In the genomic region with DNA sequence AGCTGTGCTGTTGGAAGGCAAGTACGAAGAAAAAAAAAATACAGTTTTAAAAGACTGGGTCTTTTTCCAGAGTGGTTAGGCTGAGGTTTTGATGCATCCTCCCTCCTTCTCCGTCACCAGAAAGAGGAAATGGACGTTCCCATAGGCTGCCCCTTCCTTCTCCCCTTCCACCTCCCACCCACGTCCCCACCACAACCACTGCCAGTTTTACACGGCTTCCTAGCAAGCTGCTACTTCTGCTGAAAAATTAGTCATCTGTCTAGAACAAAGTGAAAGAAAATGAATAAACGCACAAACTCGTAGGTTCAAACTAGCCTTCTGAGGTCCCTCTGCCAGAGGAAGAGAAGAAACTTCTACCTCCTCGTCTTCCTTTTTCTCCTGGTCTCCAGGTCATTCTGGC, we compare ENCODE assay signal across 11 cellular contexts.
A peak's percentile ranks its signal among the peaks of the same experiment; 100 is the strongest.
DNase-seq lines count a peak whose midpoint lies in the region; FAIRE-seq and TF ChIP-seq lines count a peak whose summit lies in the region.
"Had no signal": no experiment of that assay in that cellular context is flagged by ENCODE, and none has a peak within 500 bp of the region (broad histone marks: within the 10 kb centered on the region; RNA-seq: fewer than 3 reads in every experiment).

No MANE protein-coding gene starts in this region.

- no peaks in the 10 kb centered on the region for H3K79me2 ChIP-seq in hepatocyte

- no peak overlapping the region for H3K27ac ChIP-seq in hepatocyte
- H3K27ac ChIP-seq: thoracic aorta had no signal

- H3K9me2 ChIP-seq in hepatocyte (replicated peaks; ENCODE audit: insufficient read depth), result no peaks in the 10 kb centered on the region

- H4K20me1 ChIP-seq in hepatocyte (ENCODE audit: insufficient read depth, poor library complexity, severe bottlenecking), result no peaks in the 10 kb centered on the region

- 96% methylated on average over 8 of the region's 8 CpGs for WGBS in hepatocyte (ENCODE audit: low lambda C conversion rate, missing lambda C conversion rate)

- peaks cover 46% of the 10 kb centered on the region for H3K36me3 Mint-ChIP-seq in activated CD4-positive, alpha-beta T cell treated with anti-CD3 and anti-CD28 coated beads, Interleukin-2, amount 10 ng/mL, durations not matched to agents 24 days and 14 days (ENCODE audit: low read depth)
- peaks cover 3 to 20% (median 19%) of the 10 kb centered on the region in 3 donors for H3K36me3 Mint-ChIP-seq in immature natural killer cell
- peaks cover 49% of the 10 kb centered on the region for H3K36me3 Mint-ChIP-seq in stimulated activated naive CD8-positive, alpha-beta T cell treated with anti-CD3 and anti-CD28 coated beads, Interleukin-15, Interleukin-2, amounts not matched to agents 100 ng/mL and 50 ng/mL, for 24 hours (ENCODE audit: low read depth)

- no peak overlapping the region for H3K4me3 ChIP-seq in hepatocyte
- H3K4me3 ChIP-seq: thoracic aorta had no signal

- FAIRE-seq in D721Med (lab: Jason Lieb, UNC), result no peak

- peak overlapping the region; percentile 92 for H3K27ac Mint-ChIP-seq in activated CD4-positive, alpha-beta T cell treated with anti-CD3 and anti-CD28 coated beads, Interleukin-2, amount 10 ng/mL, durations not matched to agents 24 days and 14 days
- H3K27ac Mint-ChIP-seq in immature natural killer cell, result peak overlapping the region; percentile 35 to 87 (median 85)
- H3K27ac Mint-ChIP-seq in stimulated activated naive CD8-positive, alpha-beta T cell treated with anti-CD3 and anti-CD28 coated beads, Interleukin-15, Interleukin-2, amounts not matched to agents 100 ng/mL and 50 ng/mL, for 24 hours, result peak overlapping the region; percentile 90

- H3K9me3 ChIP-seq in hepatocyte (ENCODE audit: low read depth), result no peaks in the 10 kb centered on the region
- H3K9me3 ChIP-seq: thoracic aorta had no signal

- H3K27me3 Mint-ChIP-seq in activated CD4-positive, alpha-beta T cell treated with anti-CD3 and anti-CD28 coated beads, Interleukin-2, amount 10 ng/mL, durations not matched to agents 24 days and 14 days, result no peaks in the 10 kb centered on the region
- H3K27me3 Mint-ChIP-seq in immature natural killer cell (ENCODE audit: low read depth in 3 of 3), result no peaks in the 10 kb centered on the region
- no peaks in the 10 kb centered on the region for H3K27me3 Mint-ChIP-seq in stimulated activated naive CD8-positive, alpha-beta T cell treated with anti-CD3 and anti-CD28 coated beads, Interleukin-15, Interleukin-2, amounts not matched to agents 100 ng/mL and 50 ng/mL, for 24 hours

- intact Hi-C loops in activated CD4-positive, alpha-beta T cell treated with anti-CD3 and anti-CD28 coated beads, Interleukin-2, amount 10 ng/mL, durations not matched to agents 24 days and 14 days (cut with micrococcal nuclease), result loop anchor here (1.0 to 2.0 kb wide), 3 partner anchors 20 to 30 kb away; no protein-coding TSS in a partner anchor

- H3K4me2 ChIP-seq in hepatocyte, result no peak overlapping the region

- H3K36me3 ChIP-seq in hepatocyte (replicated peaks; ENCODE audit: insufficient read depth, low read depth), result no peaks in the 10 kb centered on the region

- DNase-seq in activated CD8-positive, alpha-beta memory T cell treated with anti-CD3 and anti-CD28 coated beads for 24 hours, result peak; percentile 70
- DNase-seq in activated CD8-positive, alpha-beta memory T cell treated with anti-CD3 and anti-CD28 coated beads, Interleukin-2, amount 50 U/mL, for 4 hours, result no peak
- peak; percentile 83 for DNase-seq in activated CD4-positive, alpha-beta T cell treated with anti-CD3 and anti-CD28 coated beads, Interleukin-2, amount 10 ng/mL, durations not matched to agents 24 days and 14 days
- DNase-seq in immature natural killer cell (peak; percentile 12 to 17 (median 12)), hepatocyte (ENCODE audit: low spot score) (no peak), D721Med (ENCODE audit: insufficient read length, low spot score) (no peak), SHP77 treated with DMSO at 0.1 percent for 48 hours (lab: John Stamatoyannopoulos, UW) (no peak)
- DNase-seq: activated CD4-positive, CD25-positive, alpha-beta regulatory T cell; NCI-H82 had no signal

- H2AFZ ChIP-seq in hepatocyte, result no peak overlapping the region

- H3K27me3 ChIP-seq in hepatocyte, result no peaks in the 10 kb centered on the region

- H3K4me3 Mint-ChIP-seq in activated CD4-positive, alpha-beta T cell treated with anti-CD3 and anti-CD28 coated beads, Interleukin-2, amount 10 ng/mL, durations not matched to agents 24 days and 14 days, result peak overlapping the region; percentile 64
- peak overlapping the region in 3 of 5 donors; percentile 24 to 49 (median 32) for H3K4me3 Mint-ChIP-seq in immature natural killer cell
- peak overlapping the region; percentile 68 for H3K4me3 Mint-ChIP-seq in stimulated activated naive CD8-positive, alpha-beta T cell treated with anti-CD3 and anti-CD28 coated beads, Interleukin-15, Interleukin-2, amounts not matched to agents 100 ng/mL and 50 ng/mL, for 24 hours

- peaks cover 16% of the 10 kb centered on the region for H3K4me1 Mint-ChIP-seq in activated CD4-positive, alpha-beta T cell treated with anti-CD3 and anti-CD28 coated beads, Interleukin-2, amount 10 ng/mL, durations not matched to agents 24 days and 14 days
- H3K4me1 Mint-ChIP-seq in immature natural killer cell, result peaks cover 11 to 22% of the 10 kb centered on the region in 2 donors
- peaks cover 29% of the 10 kb centered on the region for H3K4me1 Mint-ChIP-seq in stimulated activated naive CD8-positive, alpha-beta T cell treated with anti-CD3 and anti-CD28 coated beads, Interleukin-15, Interleukin-2, amounts not matched to agents 100 ng/mL and 50 ng/mL, for 24 hours (ENCODE audit: low read depth)

- TF ChIP-seq CTCF in hepatocyte (IDR thresholded peaks at IDR 0.05; ENCODE audit: poor library complexity) (no peak), D721Med (IDR thresholded peaks at IDR 0.05; ENCODE audit: insufficient read depth, missing control alignments) (no peak)

- no peaks in the 10 kb centered on the region for H3K9me3 Mint-ChIP-seq in activated CD4-positive, alpha-beta T cell treated with anti-CD3 and anti-CD28 coated beads, Interleukin-2, amount 10 ng/mL, durations not matched to agents 24 days and 14 days
- H3K9me3 Mint-ChIP-seq in immature natural killer cell, result no peaks in the 10 kb centered on the region
- H3K9me3 Mint-ChIP-seq in stimulated activated naive CD8-positive, alpha-beta T cell treated with anti-CD3 and anti-CD28 coated beads, Interleukin-15, Interleukin-2, amounts not matched to agents 100 ng/mL and 50 ng/mL, for 24 hours, result no peaks in the 10 kb centered on the region

- no peaks in the 10 kb centered on the region for H3K4me1 ChIP-seq in hepatocyte (ENCODE audit: insufficient read depth)

Comparison
In these comparisons a context has a peak if more than half of its experiments do, and no peak if none do; other contexts are left out.
1. DNase-seq: peak in activated CD8-positive, alpha-beta memory T cell treated with anti-CD3 and anti-CD28 coated beads for 24 hours (single experiment), activated CD4-positive, alpha-beta T cell treated with anti-CD3 and anti-CD28 coated beads, Interleukin-2, amount 10 ng/mL, durations not matched to agents 24 days and 14 days (single experiment) and immature natural killer cell (3 of 3); none in activated CD8-positive, alpha-beta memory T cell treated with anti-CD3 and anti-CD28 coated beads, Interleukin-2, amount 50 U/mL, for 4 hours (single experiment), hepatocyte (single experiment), D721Med (single experiment) and SHP77 treated with DMSO at 0.1 percent for 48 hours (single experiment).
2. Peak in every context shown above with its lines, with median percentiles within 50 percentile points of each other: H3K27ac Mint-ChIP-seq and H3K4me3 Mint-ChIP-seq.